ENCODE assay signal across 8 cellular contexts in the genomic region with DNA sequence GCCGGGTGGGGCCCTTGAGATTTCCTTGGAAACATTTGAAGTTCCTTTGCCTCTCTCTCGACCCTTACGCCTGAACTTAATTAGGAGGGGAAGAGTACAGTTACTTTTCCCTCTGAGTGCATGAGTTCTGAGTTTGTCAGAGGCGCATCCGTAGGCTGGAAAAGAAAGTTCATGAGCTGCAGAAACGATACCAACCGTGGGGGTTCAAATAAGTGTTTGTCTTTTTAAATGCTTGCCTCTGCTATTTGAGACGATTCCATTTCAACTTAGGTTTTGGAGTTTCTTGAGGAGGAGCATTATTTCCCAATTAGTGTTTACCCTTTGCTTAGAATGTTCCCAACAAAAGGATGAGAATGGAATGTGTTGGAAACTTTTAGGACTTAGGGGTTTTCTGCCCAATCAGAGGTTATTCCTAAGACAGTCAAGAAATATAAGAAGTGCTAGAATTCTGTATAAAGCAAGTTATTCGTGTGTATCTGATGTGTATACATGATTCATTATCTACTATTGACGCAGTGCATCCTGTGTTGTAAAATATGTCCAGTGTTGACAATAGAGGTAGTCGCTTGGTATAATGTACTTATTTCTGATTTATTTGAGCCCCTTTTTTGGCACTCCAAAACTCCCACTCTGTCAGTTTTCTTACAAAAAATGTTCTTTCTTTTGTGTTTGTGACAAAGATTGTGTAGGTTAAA. TPM values are rescaled to one million over a fixed set of nuclear protein-coding genes. Genes with fewer than 3 reads are reported as not detected.
DNase-seq lines count a peak whose midpoint lies in the region; ATAC-seq and TF ChIP-seq lines count a peak whose summit lies in the region.

No MANE protein-coding gene starts in this region.

- H3K27me3 Mint-ChIP-seq in GM23338 (ENCODE audit: insufficient read depth, low read depth, poor library complexity) (peaks cover 11% of the 10 kb centered on the region), endothelial cell (ENCODE audit: unreplicated experiment) (peaks cover 9% of the 10 kb centered on the region)

- H3K27me3 ChIP-seq in GM23338 (ENCODE audit: insufficient read depth), result no peaks in the 10 kb centered on the region
- H3K27me3 ChIP-seq in osteoblast (ENCODE audit: insufficient read depth, low read length), result no peaks in the 10 kb centered on the region

- peaks cover 9% of the 10 kb centered on the region for H3K36me3 Mint-ChIP-seq in GM23338 (ENCODE audit: low read depth)
- peaks cover 6% of the 10 kb centered on the region for H3K36me3 Mint-ChIP-seq in endothelial cell (ENCODE audit: low read depth, unreplicated experiment)

- H2AFZ ChIP-seq in GM23338 (peak overlapping the region; percentile 70; the same call in 1 of the 2 replicates), osteoblast (ENCODE audit: low read length) (peak overlapping the region; percentile 88)

- no peaks in the 10 kb centered on the region for H3K9me2 ChIP-seq in GM23338 (ENCODE audit: insufficient read depth)

- H3K4me1 Mint-ChIP-seq in GM23338, result peaks cover 19% of the 10 kb centered on the region
- H3K4me1 Mint-ChIP-seq in endothelial cell (ENCODE audit: unreplicated experiment), result peaks cover 18% of the 10 kb centered on the region

- TF ChIP-seq CTCF in GM10248 (IDR thresholded peaks at IDR 0.05; ENCODE audit: control extremely low read depth, extremely low read depth, low read depth, missing control alignments) (no peak), GM23338 (conservative IDR thresholded peaks at IDR 0.05; ENCODE audit: low read depth in 2 of 2) (no peak), endothelial cell (IDR thresholded peaks at IDR 0.05; ENCODE audit: unreplicated experiment) (no peak), osteoblast (IDR thresholded peaks at IDR 0.05; ENCODE audit: extremely low read depth, low read depth, low read length) (no peak)

- POLR2A ChIA-PET in GM10248 (lab: Yijun Ruan, JAX), result interaction anchor here (0.9 kb wide), 1 partner anchor 95 kb away, joined by 3 read pairs; no protein-coding TSS in a partner anchor

- H3K4me2 ChIP-seq in GM23338 (peak overlapping the region; percentile 82), osteoblast (ENCODE audit: insufficient read depth, low read length) (peak overlapping the region; percentile 98)

- H3K27ac ChIP-seq in GM23338 (ENCODE audit: low read depth), result peak overlapping the region; percentile 98
- H3K27ac ChIP-seq in osteoblast (ENCODE audit: low read depth, low read length), result peak overlapping the region; percentile 89

- DNase-seq in GM10248 (ENCODE audit: extremely low spot score), result peak; percentile 20
- no peak for DNase-seq in GM23338 (ENCODE audit: low spot score)
- DNase-seq in OCI-M1 (lab: John Stamatoyannopoulos, UW), result peak; percentile 51
- DNase-seq in endothelial cell (ENCODE audit: low spot score), result no peak
- DNase-seq in osteoblast (ENCODE audit: insufficient read length, low spot score, missing footprints), result no peak
- no peak for DNase-seq in GDM1 (lab: John Stamatoyannopoulos, UW)
- no peak for DNase-seq in activated gamma-delta T cell treated with Interleukin-2 at 50 U/mL for 16 hours
- DNase-seq in HK-2 (ENCODE audit: unreplicated experiment), result no peak

- H3K9me3 Mint-ChIP-seq in GM23338 (peaks cover 4% of the 10 kb centered on the region; the same call in 1 of the 3 replicates), endothelial cell (ENCODE audit: unreplicated experiment) (no peaks in the 10 kb centered on the region)

- peaks cover 54% of the 10 kb centered on the region for H3K79me2 ChIP-seq in GM23338 (replicated peaks; ENCODE audit: insufficient read depth)
- H3K79me2 ChIP-seq in osteoblast (ENCODE audit: insufficient read depth, low read length), result peaks cover 52% of the 10 kb centered on the region

- no peaks in the 10 kb centered on the region for H3K9me3 ChIP-seq in osteoblast (ENCODE audit: low read depth, low read length)

- peaks cover 17% of the 10 kb centered on the region for H3K4me1 ChIP-seq in GM23338 (ENCODE audit: insufficient read depth)
- peaks cover 24% of the 10 kb centered on the region for H3K4me1 ChIP-seq in osteoblast (ENCODE audit: insufficient read depth, low read length)

- CTCF ChIA-PET in GM10248 (lab: Yijun Ruan, JAX), result interaction anchor here (0.8 to 4.8 kb wide), 8 partner anchors 8 to 1737 kb away, joined by 3 to 34 read pairs (median 4); a partner anchor contains a TSS

- peak overlapping the region; percentile 96 for H3K27ac Mint-ChIP-seq in GM23338
- H3K27ac Mint-ChIP-seq in endothelial cell (ENCODE audit: unreplicated experiment), result peak overlapping the region; percentile 96

- no peak for ATAC-seq in GM23338

- H4K20me1 ChIP-seq in GM23338 (replicated peaks; ENCODE audit: insufficient read depth) (peaks cover 12% of the 10 kb centered on the region), osteoblast (ENCODE audit: insufficient read depth, low read length) (peaks cover 13% of the 10 kb centered on the region)

- H3F3A ChIP-seq in GM23338 (replicated peaks; ENCODE audit: low read depth), result peaks cover 8% of the 10 kb centered on the region; the same call in 1 of the 2 replicates

- H3K4me3 Mint-ChIP-seq in GM23338 (peak overlapping the region; percentile 95), endothelial cell (ENCODE audit: unreplicated experiment) (peak overlapping the region; percentile 98)

- peaks cover 4% of the 10 kb centered on the region; the same call in 1 of the 2 replicates for H3K36me3 ChIP-seq in GM23338 (ENCODE audit: insufficient read depth)
- H3K36me3 ChIP-seq in osteoblast (ENCODE audit: insufficient read depth, low read length), result peaks cover 6% of the 10 kb centered on the region

- H3K4me3 ChIP-seq in GM23338 (peak overlapping the region; percentile 75), osteoblast (ENCODE audit: insufficient read depth, low read length) (peak overlapping the region; percentile 87)

TF ChIP-seq in GM23338, 12 proteins besides CTCF, POLR2A, EP300 and RAD21 (continues in another document):
- TF ChIP-seq STAT1 (IDR thresholded peaks at IDR 0.05; ENCODE audit: unreplicated experiment) (no peak), POLR2AphosphoS5 (IDR thresholded peaks at IDR 0.05; ENCODE audit: low read depth) (no peak), NANOG (IDR thresholded peaks at IDR 0.05; ENCODE audit: borderline replicate concordance) (no peak), ZNF331 (CRISPR knock-in tag; IDR thresholded peaks at IDR 0.05; ENCODE audit: low read depth) (no peak), EZH2phosphoT487 (IDR thresholded peaks at IDR 0.05; ENCODE audit: unreplicated experiment) (no peak), CREB1 (CRISPR knock-in tag; IDR thresholded peaks at IDR 0.05; ENCODE audit: low read depth) (no peak), EZH2 (IDR thresholded peaks at IDR 0.05; ENCODE audit: low read depth, unreplicated experiment) (no peak), JUNB (IDR thresholded peaks at IDR 0.05; ENCODE audit: unreplicated experiment) (no peak), ZNF114 (CRISPR knock-in tag; IDR thresholded peaks at IDR 0.05) (no peak)
- TF ChIP-seq, protein P1, sequence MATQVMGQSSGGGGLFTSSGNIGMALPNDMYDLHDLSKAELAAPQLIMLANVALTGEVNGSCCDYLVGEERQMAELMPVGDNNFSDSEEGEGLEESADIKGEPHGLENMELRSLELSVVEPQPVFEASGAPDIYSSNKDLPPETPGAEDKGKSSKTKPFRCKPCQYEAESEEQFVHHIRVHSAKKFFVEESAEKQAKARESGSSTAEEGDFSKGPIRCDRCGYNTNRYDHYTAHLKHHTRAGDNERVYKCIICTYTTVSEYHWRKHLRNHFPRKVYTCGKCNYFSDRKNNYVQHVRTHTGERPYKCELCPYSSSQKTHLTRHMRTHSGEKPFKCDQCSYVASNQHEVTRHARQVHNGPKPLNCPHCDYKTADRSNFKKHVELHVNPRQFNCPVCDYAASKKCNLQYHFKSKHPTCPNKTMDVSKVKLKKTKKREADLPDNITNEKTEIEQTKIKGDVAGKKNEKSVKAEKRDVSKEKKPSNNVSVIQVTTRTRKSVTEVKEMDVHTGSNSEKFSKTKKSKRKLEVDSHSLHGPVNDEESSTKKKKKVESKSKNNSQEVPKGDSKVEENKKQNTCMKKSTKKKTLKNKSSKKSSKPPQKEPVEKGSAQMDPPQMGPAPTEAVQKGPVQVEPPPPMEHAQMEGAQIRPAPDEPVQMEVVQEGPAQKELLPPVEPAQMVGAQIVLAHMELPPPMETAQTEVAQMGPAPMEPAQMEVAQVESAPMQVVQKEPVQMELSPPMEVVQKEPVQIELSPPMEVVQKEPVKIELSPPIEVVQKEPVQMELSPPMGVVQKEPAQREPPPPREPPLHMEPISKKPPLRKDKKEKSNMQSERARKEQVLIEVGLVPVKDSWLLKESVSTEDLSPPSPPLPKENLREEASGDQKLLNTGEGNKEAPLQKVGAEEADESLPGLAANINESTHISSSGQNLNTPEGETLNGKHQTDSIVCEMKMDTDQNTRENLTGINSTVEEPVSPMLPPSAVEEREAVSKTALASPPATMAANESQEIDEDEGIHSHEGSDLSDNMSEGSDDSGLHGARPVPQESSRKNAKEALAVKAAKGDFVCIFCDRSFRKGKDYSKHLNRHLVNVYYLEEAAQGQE (IDR thresholded peaks at IDR 0.05; ENCODE audit: unreplicated experiment), result no peak
- TF ChIP-seq, protein P2, sequence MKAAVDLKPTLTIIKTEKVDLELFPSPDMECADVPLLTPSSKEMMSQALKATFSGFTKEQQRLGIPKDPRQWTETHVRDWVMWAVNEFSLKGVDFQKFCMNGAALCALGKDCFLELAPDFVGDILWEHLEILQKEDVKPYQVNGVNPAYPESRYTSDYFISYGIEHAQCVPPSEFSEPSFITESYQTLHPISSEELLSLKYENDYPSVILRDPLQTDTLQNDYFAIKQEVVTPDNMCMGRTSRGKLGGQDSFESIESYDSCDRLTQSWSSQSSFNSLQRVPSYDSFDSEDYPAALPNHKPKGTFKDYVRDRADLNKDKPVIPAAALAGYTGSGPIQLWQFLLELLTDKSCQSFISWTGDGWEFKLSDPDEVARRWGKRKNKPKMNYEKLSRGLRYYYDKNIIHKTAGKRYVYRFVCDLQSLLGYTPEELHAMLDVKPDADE (IDR thresholded peaks at IDR 0.05), result no peak

RNA-seq across cellular contexts. Expression of a gene that starts 0.7 kb away (rescaled TPM):
- 41.1 and 48.0 TPM in 2 replicates for total RNA-seq in GM23338 (2014; rRNA removed; shearing (Covaris generic))
- 14.7 and 15.1 TPM in 2 replicates for polyA plus RNA-seq in GM23338 (2016; fragmentation: Nextera tagmentation; extraction: Ambion mirVana)
- total RNA-seq in endothelial cell (ENCODE audit: unreplicated experiment) (52.7 TPM), osteoblast (52.7 and 57.9 TPM in 2 replicates)

RNA-seq across cellular contexts. Expression of a gene that starts 11.9 kb away (rescaled TPM):
- total RNA-seq in GM23338 (2014; rRNA removed; shearing (Covaris generic)), result 536 and 559 TPM in 2 replicates
- polyA plus RNA-seq in GM23338 (2016; fragmentation: Nextera tagmentation; extraction: Ambion mirVana), result 276 and 315 TPM in 2 replicates
- total RNA-seq in endothelial cell (ENCODE audit: unreplicated experiment), result 171 TPM
- 181 and 226 TPM in 2 replicates for total RNA-seq in osteoblast

Comparison
In these comparisons a context has a peak if more than half of its experiments do, and no peak if none do; other contexts are left out.
1. DNase-seq: peak in GM10248 (single experiment) and OCI-M1 (single experiment); none in GM23338 (single experiment), endothelial cell (single experiment), osteoblast (single experiment), GDM1 (single experiment), activated gamma-delta T cell treated with Interleukin-2 at 50 U/mL for 16 hours (single experiment) and HK-2 (single experiment).